8 cellular contexts compared by ENCODE assay signal in genomic region chr19:4061683-4062575, GRCh38. TPM values are rescaled to one million over a fixed set of nuclear protein-coding genes. Genes with fewer than 3 reads are reported as not detected.
A peak's percentile ranks its signal among the peaks of the same experiment; 100 is the strongest.
DNase-seq lines count a peak whose midpoint lies in the region; ATAC-seq and TF ChIP-seq lines count a peak whose summit lies in the region.

No MANE protein-coding gene starts in this region.

- H3K4me1 ChIP-seq in muscle layer of duodenum (ENCODE audit: control insufficient read depth in 1 of 2, insufficient read depth in 2 of 2, low read length in 2 of 2): peaks cover 20 to 61% of the 10 kb centered on the region in 2 donors

- no peaks in the 10 kb centered on the region for H3K9me3 Mint-ChIP-seq in IgD-negative memory B cell
- no peaks in the 10 kb centered on the region for H3K9me3 Mint-ChIP-seq in stimulated activated naive B cell treated with anti-CD40 and anti-IgM and Interleukin-4, amounts not matched to agents 10 μg/mL and 1 μg/mL and 100 μg/mL, for 72 hours

- H3K27ac ChIP-seq in AG04450 (ENCODE audit: low read depth, low read length) (peak overlapping the region; percentile 11), muscle layer of duodenum (ENCODE audit: low read length) (peak overlapping the region; percentile 96)

- POLR2A ChIA-PET in AG04450 (lab: Yijun Ruan, JAX): no interaction called here

- no peaks in the 10 kb centered on the region for H3K27me3 ChIP-seq in AG04450 (ENCODE audit: control insufficient read depth, insufficient read depth, low read length)
- H3K27me3 ChIP-seq in muscle layer of duodenum (ENCODE audit: low read depth, low read length): no peaks in the 10 kb centered on the region

- CTCF ChIA-PET in AG04450 (lab: Charles Lee): no interaction called here

- peaks cover 10 to 18% (median 10%) of the 10 kb centered on the region in 3 donors for H3K4me1 Mint-ChIP-seq in IgD-negative memory B cell
- peaks cover 13 to 51% of the 10 kb centered on the region in 2 donors for H3K4me1 Mint-ChIP-seq in stimulated activated naive B cell treated with anti-CD40 and anti-IgM and Interleukin-4, amounts not matched to agents 10 μg/mL and 1 μg/mL and 100 μg/mL, for 72 hours

- H3K4me3 ChIP-seq in AG04450 (ENCODE audit: low read depth, low read length) (no peak overlapping the region), muscle layer of duodenum (ENCODE audit: low read depth in 1 of 2, low read length in 2 of 2) (peak overlapping the region; percentile 67 to 84)

- no peak for ATAC-seq in HG03469 (IDR thresholded peaks at IDR 0.05; ENCODE audit: unreplicated experiment)
- ATAC-seq in stimulated activated naive B cell treated with anti-CD40 and anti-IgM and Interleukin-4, amounts not matched to agents 10 μg/mL and 1 μg/mL and 100 μg/mL, for 72 hours (replicated peaks): no peak

- no peak for TF ChIP-seq CTCF in AG04450 (IDR thresholded peaks at IDR 0.05; ENCODE audit: low read depth, low read length)

- H3K4me3 Mint-ChIP-seq in IgD-negative memory B cell: peak overlapping the region; percentile 38 to 93 (median 80)
- peak overlapping the region in 1 of 2 donors; percentile 32 for H3K4me3 Mint-ChIP-seq in stimulated activated naive B cell treated with anti-CD40 and anti-IgM and Interleukin-4, amounts not matched to agents 10 μg/mL and 1 μg/mL and 100 μg/mL, for 72 hours

- peak overlapping the region; percentile 62 to 95 (median 90) for H3K27ac Mint-ChIP-seq in IgD-negative memory B cell
- no peak overlapping the region for H3K27ac Mint-ChIP-seq in stimulated activated naive B cell treated with anti-CD40 and anti-IgM and Interleukin-4, amounts not matched to agents 10 μg/mL and 1 μg/mL and 100 μg/mL, for 72 hours

- peaks cover 6% of the 10 kb centered on the region; the same call in 1 of the 2 replicates for H3K9me3 ChIP-seq in AG04450 (ENCODE audit: control insufficient read depth, insufficient read depth, low read length)
- H3K9me3 ChIP-seq in muscle layer of duodenum (ENCODE audit: control insufficient read depth in 1 of 2, low read length in 2 of 2): no peaks in the 10 kb centered on the region

- H3K27me3 Mint-ChIP-seq in IgD-negative memory B cell: no peaks in the 10 kb centered on the region
- H3K27me3 Mint-ChIP-seq in stimulated activated naive B cell treated with anti-CD40 and anti-IgM and Interleukin-4, amounts not matched to agents 10 μg/mL and 1 μg/mL and 100 μg/mL, for 72 hours: no peaks in the 10 kb centered on the region

- H3K36me3 ChIP-seq in muscle layer of duodenum (ENCODE audit: control insufficient read depth in 1 of 2, insufficient read depth in 2 of 2, low read length in 2 of 2): peaks cover 0 to 13% of the 10 kb centered on the region in 2 donors

- no peak for DNase-seq in AG04450 (ENCODE audit: low read depth, low spot score)
- DNase-seq in cerebellar cortex (ENCODE audit: low spot score): peak; percentile 94
- DNase-seq in kidney glomerular epithelial cell (lab: John Stamatoyannopoulos, UW): no peak
- no peak for DNase-seq in stimulated activated naive B cell treated with anti-CD40 and anti-IgM and Interleukin-4, amounts not matched to agents 10 μg/mL and 1 μg/mL and 100 μg/mL, for 72 hours
- DNase-seq in NK-92 treated with Interleukin-12 subunit alpha and Interleukin-12 subunit beta, amount 100 ng/mL, for 24 hours (lab: John Stamatoyannopoulos, UW): no peak

- H3K36me3 Mint-ChIP-seq in IgD-negative memory B cell: peaks cover 2% of the 10 kb centered on the region
- H3K36me3 Mint-ChIP-seq in stimulated activated naive B cell treated with anti-CD40 and anti-IgM and Interleukin-4, amounts not matched to agents 10 μg/mL and 1 μg/mL and 100 μg/mL, for 72 hours: peaks cover 9 to 14% of the 10 kb centered on the region in 2 donors

RNA-seq across cellular contexts. Expression of gene ZBTB7A, which starts 4.8 kb away (rescaled TPM):
- polyA plus RNA-seq in AG04450 (2011; rRNA removed) (2.7 and 4.0 TPM in 2 replicates), IgD-negative memory B cell (75.7 TPM)
- 2.2 and 2.7 TPM in 2 replicates for polyA minus RNA-seq in AG04450 (2011; rRNA and poly(A)+ RNA removed)

RNA-seq across cellular contexts. Expression of gene PIAS4, which starts 54.4 kb away (rescaled TPM):
- polyA plus RNA-seq in AG04450 (2011; rRNA removed): 9.0 and 12.0 TPM in 2 replicates
- polyA minus RNA-seq in AG04450 (2011; rRNA and poly(A)+ RNA removed): 13.6 and 17.2 TPM in 2 replicates
- polyA plus RNA-seq in IgD-negative memory B cell: 8.9 TPM

Comparison
In these comparisons a context has a peak if more than half of its experiments do, and no peak if none do; other contexts are left out.
1. RNA of gene ZBTB7A, which starts 4.8 kb away (polyA plus RNA-seq): 75.7 TPM in IgD-negative memory B cell (single experiment); 2.7 to 4.0 TPM in AG04450; every median in the first group is over 10 times any median in the second.